ENCODE assay signal across 8 cellular contexts in the genomic region with DNA sequence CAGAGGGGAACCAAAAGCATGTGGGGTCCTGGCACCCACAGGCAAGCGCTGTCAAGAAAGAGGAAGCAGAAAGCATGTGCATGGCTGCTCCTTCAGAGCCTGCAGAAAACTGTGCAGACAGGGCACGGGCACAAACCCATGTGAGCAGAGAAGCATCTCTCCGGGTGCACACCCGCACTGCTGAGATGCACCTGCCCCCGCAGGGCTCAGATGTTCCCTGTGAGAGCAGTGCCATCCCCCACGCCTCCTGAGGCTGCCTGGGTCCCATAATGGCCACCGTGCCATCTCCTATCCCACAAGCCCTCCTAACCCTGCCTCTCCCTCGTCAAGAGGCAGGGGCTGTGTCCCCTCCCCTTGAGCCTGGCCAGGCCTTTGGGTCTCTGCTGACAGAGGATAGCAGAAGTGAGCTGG. TPM values are rescaled to one million over a fixed set of nuclear protein-coding genes. Genes with fewer than 3 reads are reported as not detected.
DNase-seq lines count a peak whose midpoint lies in the region; ATAC-seq and TF ChIP-seq lines count a peak whose summit lies in the region.

No MANE protein-coding gene starts in this region.

- no peak for DNase-seq in activated CD4-positive, alpha-beta T cell treated with anti-CD3 and anti-CD28 coated beads for 36 hours
- no peak for DNase-seq in activated CD4-positive, alpha-beta T cell treated with anti-CD3 and anti-CD28 coated beads, Interleukin-2, amount 50 U/mL, for 48 hours
- no peak for DNase-seq in effector memory CD8-positive, alpha-beta T cell
- DNase-seq in stimulated activated naive CD8-positive, alpha-beta T cell treated with anti-CD3 and anti-CD28 coated beads, Interleukin-15, Interleukin-2, amounts not matched to agents 100 U/mL and 50 U/mL, for 24 hours: no peak
- DNase-seq in DMS114 treated with DMSO at 0.1 percent for 48 hours (lab: John Stamatoyannopoulos, UW; ENCODE audit: unreplicated experiment): no peak

- TF ChIP-seq CTCF in gastroesophageal sphincter (IDR thresholded peaks at IDR 0.05): no peak

- H3K9me3 ChIP-seq in KOPT-K1 (ENCODE audit: insufficient read depth, low read length, poor library complexity, severe bottlenecking): peaks cover 23% of the 10 kb centered on the region
- peaks cover 0 to 7% (median 0%) of the 10 kb centered on the region in 3 donors for H3K9me3 ChIP-seq in gastroesophageal sphincter

- intact Hi-C loops in activated CD4-positive, alpha-beta T cell treated with anti-CD3 and anti-CD28 coated beads for 36 hours (cut with DNase I, micrococcal nuclease): no loop called here

- POLR2A ChIA-PET in activated CD4-positive, alpha-beta T cell treated with anti-CD3 and anti-CD28 coated beads for 36 hours (lab: Charles Lee): interaction anchor here (0.7 kb wide), 1 partner anchor 40 kb away, joined by 4 read pairs; no protein-coding TSS in a partner anchor

- H3K9me3 Mint-ChIP-seq in activated CD4-positive, alpha-beta T cell treated with anti-CD3 and anti-CD28 coated beads for 36 hours (ENCODE audit: low read depth): no peaks in the 10 kb centered on the region
- no peaks in the 10 kb centered on the region for H3K9me3 Mint-ChIP-seq in effector memory CD8-positive, alpha-beta T cell

- no peak for TF ChIP-seq POLR2A in gastroesophageal sphincter (IDR thresholded peaks at IDR 0.05)

- peak overlapping the region; percentile 64 for H3K27ac ChIP-seq in KOPT-K1 (ENCODE audit: low read depth, low read length, poor library complexity, severe bottlenecking)
- no peak overlapping the region for H3K27ac ChIP-seq in gastroesophageal sphincter

- H3K27me3 Mint-ChIP-seq in activated CD4-positive, alpha-beta T cell treated with anti-CD3 and anti-CD28 coated beads for 36 hours: no peaks in the 10 kb centered on the region
- H3K27me3 Mint-ChIP-seq in effector memory CD8-positive, alpha-beta T cell: peaks cover 23 to 58% of the 10 kb centered on the region in 2 donors

- H3K4me1 Mint-ChIP-seq in activated CD4-positive, alpha-beta T cell treated with anti-CD3 and anti-CD28 coated beads for 36 hours: peaks cover 35% of the 10 kb centered on the region
- peaks cover 0 to 5% of the 10 kb centered on the region in 2 donors for H3K4me1 Mint-ChIP-seq in effector memory CD8-positive, alpha-beta T cell (ENCODE audit: low read depth in 2 of 2)

- peaks cover 24% of the 10 kb centered on the region for H3K27me3 ChIP-seq in gastroesophageal sphincter

- H3K36me3 ChIP-seq in KOPT-K1 (ENCODE audit: insufficient read depth, low read length): no peaks in the 10 kb centered on the region
- no peaks in the 10 kb centered on the region for H3K36me3 ChIP-seq in gastroesophageal sphincter

- H3K4me3 ChIP-seq in gastroesophageal sphincter: no peak overlapping the region

- 68% methylated on average over 6 of the region's 8 CpGs; no CpG with 5 or more reads in 1 of the 2 donors for WGBS in gastroesophageal sphincter (ENCODE audit: low coverage in 1 of 2), 2 donors

- H3K4me1 ChIP-seq in gastroesophageal sphincter: peaks cover 0 to 5% (median 0%) of the 10 kb centered on the region in 3 donors

- CTCF ChIA-PET in activated CD4-positive, alpha-beta T cell treated with anti-CD3 and anti-CD28 coated beads for 36 hours (lab: Charles Lee): interaction anchor here (0.5 to 1.0 kb wide), 3 partner anchors 13 to 535 kb away, joined by 3 to 4 read pairs (median 3); no protein-coding TSS in a partner anchor

- no peak overlapping the region for H3K4me3 Mint-ChIP-seq in activated CD4-positive, alpha-beta T cell treated with anti-CD3 and anti-CD28 coated beads for 36 hours
- no peak overlapping the region for H3K4me3 Mint-ChIP-seq in effector memory CD8-positive, alpha-beta T cell

- no peak for TF ChIP-seq EP300 in gastroesophageal sphincter (IDR thresholded peaks at IDR 0.05)

- ATAC-seq in activated CD4-positive, alpha-beta T cell treated with anti-CD3 and anti-CD28 coated beads for 36 hours: peak; percentile 30
- peak; percentile 61 for ATAC-seq in effector memory CD8-positive, alpha-beta T cell (replicated peaks)
- ATAC-seq in stimulated activated naive CD8-positive, alpha-beta T cell treated with anti-CD3 and anti-CD28 coated beads, Interleukin-15, Interleukin-2, amounts not matched to agents 100 U/mL and 50 U/mL, for 24 hours: peak; percentile 33
- ATAC-seq in gastroesophageal sphincter: no peak
- ATAC-seq in GM21619 (IDR thresholded peaks at IDR 0.05; ENCODE audit: unreplicated experiment): no peak

- H3K36me3 Mint-ChIP-seq in activated CD4-positive, alpha-beta T cell treated with anti-CD3 and anti-CD28 coated beads for 36 hours (ENCODE audit: low read depth): no peaks in the 10 kb centered on the region
- no peaks in the 10 kb centered on the region for H3K36me3 Mint-ChIP-seq in effector memory CD8-positive, alpha-beta T cell (ENCODE audit: insufficient read depth)

- H3K27ac Mint-ChIP-seq in activated CD4-positive, alpha-beta T cell treated with anti-CD3 and anti-CD28 coated beads for 36 hours: no peak overlapping the region
- H3K27ac Mint-ChIP-seq in effector memory CD8-positive, alpha-beta T cell: no peak overlapping the region

RNA-seq across cellular contexts. Expression of a gene that starts 32.3 kb away (rescaled TPM):
- total RNA-seq in activated CD4-positive, alpha-beta T cell treated with anti-CD3 and anti-CD28 coated beads for 36 hours: 10 to 100 TPM; 60.8 to 66.0 TPM
- total RNA-seq in gastroesophageal sphincter: 100 to 1,000 TPM in 1 of 4 donors, 10 to 100 TPM in 3; 44.6 to 102 (median 64.7) TPM

RNA-seq across cellular contexts. Expression of a gene that starts 52.5 kb away (rescaled TPM):
- total RNA-seq in activated CD4-positive, alpha-beta T cell treated with anti-CD3 and anti-CD28 coated beads for 36 hours: under 1 TPM in 1 of 2 experiments, not detected in 1; 0.32 TPM
- total RNA-seq in gastroesophageal sphincter: 1 to 10 TPM in 1 of 4 donors, under 1 TPM in 3; 0.46 to 1.9 (median 0.72) TPM

Comparison
In these comparisons a context has a peak if more than half of its experiments do, and no peak if none do; other contexts are left out.
1. ATAC-seq: peak in activated CD4-positive, alpha-beta T cell treated with anti-CD3 and anti-CD28 coated beads for 36 hours (single experiment), effector memory CD8-positive, alpha-beta T cell (single experiment) and stimulated activated naive CD8-positive, alpha-beta T cell treated with anti-CD3 and anti-CD28 coated beads, Interleukin-15, Interleukin-2, amounts not matched to agents 100 U/mL and 50 U/mL, for 24 hours (single experiment); none in gastroesophageal sphincter (single experiment) and GM21619 (single experiment).